ENCODE assay signal across 17 cellular contexts in genomic region chr10:35463105-35463867, GRCh38.
A peak's percentile ranks its signal among the peaks of the same experiment; 100 is the strongest.
DNase-seq lines count a peak whose midpoint lies in the region; ATAC-seq, FAIRE-seq and TF ChIP-seq lines count a peak whose summit lies in the region.
"Had no signal": no experiment of that assay in that cellular context is flagged by ENCODE, and none has a peak within 500 bp of the region (broad histone marks: within the 10 kb centered on the region; RNA-seq: fewer than 3 reads in every experiment).

No MANE protein-coding gene starts in this region.

- intact Hi-C loops in heart right ventricle (cut with DNase I) (loop anchor here in 2 of 10 donors (5.0 to 10.0 kb wide), 3 partner anchors 99 to 126 kb away; partner anchors contain the start of gene CCNY (in 1 of the 2)), left cardiac atrium (cut with DNase I) (no loop called here), HepG2 (cut with micrococcal nuclease; ENCODE audit: unreplicated experiment) (no loop called here)

- TF ChIP-seq CTCF in heart right ventricle (IDR thresholded peaks at IDR 0.05) (no peak), HepG2 (CRISPR knock-in tag; IDR thresholded peaks at IDR 0.05) (no peak), upper lobe of left lung (IDR thresholded peaks at IDR 0.05) (no peak)

- DNase-seq in heart right ventricle (no peak), left cardiac atrium (no peak), HepG2 (ENCODE audit: low spot score) (no peak), upper lobe of left lung (no peak), ecto neural progenitor cell (ENCODE audit: low spot score) (no peak)
- DNase-seq in activated CD4-positive, alpha-beta memory T cell treated with anti-CD3 and anti-CD28 coated beads, Interleukin-2, amount 10 ng/mL, durations not matched to agents 7 days and 5 days: no peak
- DNase-seq: EL, mucosa of descending colon, NCI-H1436, NCI-H510A, PC-9 had no signal

- H3K9me3 ChIP-seq in heart right ventricle (no peaks in the 10 kb centered on the region), HepG2 (ENCODE audit: low read length) (no peaks in the 10 kb centered on the region), upper lobe of left lung (no peaks in the 10 kb centered on the region)
- H3K9me3 ChIP-seq: mucosa of descending colon had no signal

- TF ChIP-seq RAD21 in HepG2 (CRISPR knock-in tag; IDR thresholded peaks at IDR 0.05): no peak

- BruUV-seq in HepG2 (replicated peaks; lab: Mats Ljungman, UMichigan): no TSS peak

- POLR2A ChIA-PET in activated CD4-positive, alpha-beta memory T cell treated with anti-CD3 and anti-CD28 coated beads, Interleukin-2, amount 10 ng/mL, durations not matched to agents 7 days and 5 days (lab: Charles Lee): interaction anchor here (0.7 to 1.4 kb wide), 2 partner anchors 122 to 127 kb away, joined by 3 to 4 read pairs; partner anchors contain the start of gene CCNY
- POLR2A ChIA-PET in HepG2 (lab: Yijun Ruan, JAX): interaction anchor here (0.6 kb wide), 1 partner anchor 265 kb away, joined by 3 read pairs; no protein-coding TSS in a partner anchor

- H3K36me3 Mint-ChIP-seq in activated CD4-positive, alpha-beta memory T cell treated with anti-CD3 and anti-CD28 coated beads, Interleukin-2, amount 10 ng/mL, durations not matched to agents 7 days and 5 days (ENCODE audit: low read depth): no peaks in the 10 kb centered on the region

- H3K27ac ChIP-seq in heart right ventricle (peak overlapping the region in 8 of 10 donors; percentile 2 to 68 (median 50)), HepG2 (ENCODE audit: extremely low read length, insufficient read depth, low read length) (peak overlapping the region; percentile 8), upper lobe of left lung (peak overlapping the region in 3 of 4 donors; percentile 21 to 41 (median 38))
- H3K27ac ChIP-seq: HL-60, PC-9, WERI-Rb-1 had no signal

- CTCF ChIA-PET in activated CD4-positive, alpha-beta memory T cell treated with anti-CD3 and anti-CD28 coated beads, Interleukin-2, amount 10 ng/mL, durations not matched to agents 7 days and 5 days (lab: Charles Lee): interaction anchor here (0.6 kb wide), 1 partner anchor 425 kb away, joined by 5 read pairs; no protein-coding TSS in a partner anchor
- CTCF ChIA-PET in HepG2 (lab: Yijun Ruan, JAX; ENCODE audit: low intra/inter-chr PET ratio, low total read pairs): no interaction called here

- ATAC-seq in heart right ventricle (no peak), left cardiac atrium (no peak), HepG2 (no peak), upper lobe of left lung (ENCODE audit: low FRiP score in 2 of 2) (no peak), HG02763 (IDR thresholded peaks at IDR 0.05; ENCODE audit: unreplicated experiment) (no peak), GM18520 (IDR thresholded peaks at IDR 0.05; ENCODE audit: unreplicated experiment) (no peak)
- ATAC-seq: HCT116 had no signal

- peaks cover 27% of the 10 kb centered on the region for H4K20me1 ChIP-seq in HepG2 (ENCODE audit: insufficient read depth, low read length)

- no peak for FAIRE-seq in HepG2 (lab: Jason Lieb, UNC)
- FAIRE-seq: islet of Langerhans had no signal

- peaks cover 29% of the 10 kb centered on the region for H3K4me1 Mint-ChIP-seq in activated CD4-positive, alpha-beta memory T cell treated with anti-CD3 and anti-CD28 coated beads, Interleukin-2, amount 10 ng/mL, durations not matched to agents 7 days and 5 days

- in situ Hi-C loops in HepG2 (cut with HindIII; ENCODE audit: extremely low pct_ligation_motif_present, low pct_unique_long_range_greater_than_20kb): no loop called here

- 49 to 55% methylated on average over 3 of the region's 3 CpGs for WGBS in heart right ventricle, 2 donors
- 93% methylated on average over 3 of the region's 3 CpGs for WGBS in HepG2 (ENCODE audit: low lambda C conversion rate)
- WGBS in upper lobe of left lung, 2 donors: 50 to 56% methylated on average over 3 of the region's 3 CpGs

- H3K27me3 ChIP-seq in heart right ventricle: no peaks in the 10 kb centered on the region
- H3K27me3 ChIP-seq in HepG2 (ENCODE audit: control insufficient read depth in 1 of 2, insufficient read depth in 2 of 2, low read length in 2 of 2): no peaks in the 10 kb centered on the region
- H3K27me3 ChIP-seq in upper lobe of left lung: no peaks in the 10 kb centered on the region

- H3K9me3 Mint-ChIP-seq in activated CD4-positive, alpha-beta memory T cell treated with anti-CD3 and anti-CD28 coated beads, Interleukin-2, amount 10 ng/mL, durations not matched to agents 7 days and 5 days: no peaks in the 10 kb centered on the region

- H3K4me3 ChIP-seq in heart right ventricle (no peak overlapping the region), HepG2 (replicated peaks in 1 of 3; ENCODE audit: insufficient read depth in 1 of 3, low read depth in 2 of 3, low read length in 3 of 3) (no peak overlapping the region), upper lobe of left lung (no peak overlapping the region)
- H3K4me3 ChIP-seq: mucosa of descending colon, PC-9 had no signal

- TF ChIP-seq EP300 in HepG2 (IDR thresholded peaks at IDR 0.05; ENCODE audit: low read depth in 2 of 2, low read length in 2 of 2) (no peak), HepG2 (CRISPR knock-in tag; IDR thresholded peaks at IDR 0.05; ENCODE audit: borderline replicate concordance) (no peak), upper lobe of left lung (IDR thresholded peaks at IDR 0.05) (no peak)

- H3K36me3 ChIP-seq in heart right ventricle: no peaks in the 10 kb centered on the region
- no peaks in the 10 kb centered on the region for H3K36me3 ChIP-seq in HepG2 (replicated peaks in 1 of 2; ENCODE audit: control insufficient read depth in 1 of 2, insufficient read depth in 2 of 2, low read length in 2 of 2)
- no peaks in the 10 kb centered on the region for H3K36me3 ChIP-seq in upper lobe of left lung
- H3K36me3 ChIP-seq: WERI-Rb-1 had no signal

- peak overlapping the region; percentile 29 for H3K27ac Mint-ChIP-seq in activated CD4-positive, alpha-beta memory T cell treated with anti-CD3 and anti-CD28 coated beads, Interleukin-2, amount 10 ng/mL, durations not matched to agents 7 days and 5 days

- no peak overlapping the region for H2AFZ ChIP-seq in HepG2 (ENCODE audit: low read length)
- H2AFZ ChIP-seq: PC-9 had no signal

- H3K9ac ChIP-seq in HepG2 (ENCODE audit: insufficient read depth, low read depth, low read length): no peak overlapping the region

- H3K79me2 ChIP-seq in HepG2 (ENCODE audit: insufficient read depth, low read length): peaks cover 88% of the 10 kb centered on the region

- H3K4me3 Mint-ChIP-seq in activated CD4-positive, alpha-beta memory T cell treated with anti-CD3 and anti-CD28 coated beads, Interleukin-2, amount 10 ng/mL, durations not matched to agents 7 days and 5 days: no peak overlapping the region

- TF ChIP-seq POLR2A in HepG2 (IDR thresholded peaks at IDR 0.05; ENCODE audit: insufficient read depth in 1 of 2, low read depth in 2 of 2, low read length in 2 of 2): no peak
- no peak for TF ChIP-seq POLR2A in upper lobe of left lung (IDR thresholded peaks at IDR 0.05)

- no peak overlapping the region for H3K4me2 ChIP-seq in HepG2 (ENCODE audit: low read depth, low read length)
- H3K4me2 ChIP-seq: PC-9 had no signal

- no peaks in the 10 kb centered on the region for H3K27me3 Mint-ChIP-seq in activated CD4-positive, alpha-beta memory T cell treated with anti-CD3 and anti-CD28 coated beads, Interleukin-2, amount 10 ng/mL, durations not matched to agents 7 days and 5 days

- H3K4me1 ChIP-seq in heart right ventricle: peaks cover 42 to 100% (median 96%) of the 10 kb centered on the region in 9 donors
- peaks cover 76% of the 10 kb centered on the region for H3K4me1 ChIP-seq in HepG2 (ENCODE audit: insufficient read depth, low read length)
- H3K4me1 ChIP-seq in upper lobe of left lung: peaks cover 50 to 84% (median 56%) of the 10 kb centered on the region in 4 donors

TF ChIP-seq in HepG2, 621 proteins besides CTCF, POLR2A, EP300 and RAD21:
- TF ChIP-seq ZNF260 (CRISPR knock-in tag; IDR thresholded peaks at IDR 0.05; ENCODE audit: borderline replicate concordance, low read depth) (no peak), MAFK (conservative IDR thresholded peaks at IDR 0.05 in 1 of 2, IDR thresholded peaks at IDR 0.05 in 1 of 2; ENCODE audit: low read length in 2 of 2) (no peak), ATF7 (IDR thresholded peaks at IDR 0.05) (peak; percentile 48; the same call in 1 of the 2 replicates), ATF7 (CRISPR knock-in tag; IDR thresholded peaks at IDR 0.05) (no peak), EEA1 (CRISPR knock-in tag; IDR thresholded peaks at IDR 0.05; ENCODE audit: borderline replicate concordance) (no peak)
